In genomic region chr4:74367656-74368055, GRCh38 we compare ENCODE assay signal across 23 cellular contexts. TPM values are rescaled to one million over a fixed set of nuclear protein-coding genes. Genes with fewer than 3 reads are reported as not detected.
"Had no signal": no experiment of that assay in that cellular context is flagged by ENCODE, and none has a peak within 500 bp of the region (broad histone marks: within the 10 kb centered on the region; RNA-seq: fewer than 3 reads in every experiment).

No MANE protein-coding gene starts in this region.

- H3K9me3 ChIP-seq: body of pancreas, gastroesophageal sphincter, lower lobe of right lung, neutrophil, right lobe of liver, spleen had no signal

- FAIRE-seq: endometrium had no signal

- ATAC-seq: activated naive CD4-positive, alpha-beta T cell treated with anti-CD3 and anti-CD28 coated beads, Interleukin-2, amount 50 U/mL, for 72 hours; activated T-cell treated with anti-CD3 and anti-CD28 coated beads, Interleukin-2, amount 50 U/mL, for 4 hours; body of pancreas; gastroesophageal sphincter; lower lobe of right lung; naive thymus-derived CD8-positive, alpha-beta T cell; right lobe of liver had no signal

- DNase-seq: activated effector memory CD4-positive, alpha-beta T cell treated with anti-CD3 and anti-CD28 coated beads, Interleukin-2, amount 50 U/mL, for 16 hours; activated T-cell treated with anti-CD3 and anti-CD28 coated beads, Interleukin-2, amount 50 U/mL, for 4 hours; amniotic stem cell; body of pancreas; cerebellar nuclear complex; dorsolateral prefrontal cortex; kidney glomerular epithelial cell; lower lobe of right lung; naive thymus-derived CD8-positive, alpha-beta T cell; posterior cingulate gyrus; right lobe of liver; spleen; stimulated activated CD4-positive, alpha-beta T cell treated with anti-CD3 and anti-CD28 coated beads, Interleukin-1b, Interleukin-23, amount 100 ng/mL, for 48 hours; stimulated activated naive CD4-positive, alpha-beta T cell; substantia nigra; trophoblast cell had no signal

- H3K36me3 ChIP-seq: gastroesophageal sphincter, lower lobe of right lung, neutrophil, right lobe of liver, spleen had no signal

- H3K27ac ChIP-seq: body of pancreas, dorsolateral prefrontal cortex, lower lobe of right lung, neutrophil, right lobe of liver, spleen had no signal

- H3K27me3 ChIP-seq: gastroesophageal sphincter had no signal

- H3K4me3 ChIP-seq: body of pancreas, dorsolateral prefrontal cortex, gastroesophageal sphincter, lower lobe of right lung, right lobe of liver, spleen had no signal

RNA-seq across cellular contexts. Expression of gene EREG, which starts 2.7 kb away (rescaled TPM):
- total RNA-seq: body of pancreas; naive thymus-derived CD8-positive, alpha-beta T cell; T-helper 2 cell treated with Interferon-gamma antibody and Interleukin-4, amounts not matched to agents 100 ng/mL and 5 ng/mL, for 36 hours had no signal
- polyA plus RNA-seq: naive thymus-derived CD8-positive, alpha-beta T cell had no signal

RNA-seq across cellular contexts. Expression of gene EPGN, which starts 59.4 kb away (rescaled TPM):
- total RNA-seq: activated naive CD4-positive, alpha-beta T cell treated with anti-CD3 and anti-CD28 coated beads, Interleukin-2, amount 50 U/mL, for 72 hours; body of pancreas; fibroblast of lung; mononuclear cell; right lobe of liver had no signal
